Comparison of ENCODE assay signal across 8 cellular contexts in genomic region chr4:14749910-14750309, GRCh38.
DNase-seq lines count a peak whose midpoint lies in the region; ATAC-seq lines count a peak whose summit lies in the region.

No MANE protein-coding gene starts in this region.

- H3K4me3 Mint-ChIP-seq in activated CD4-positive, alpha-beta memory T cell treated with anti-CD3 and anti-CD28 coated beads, Interleukin-2, amount 10 ng/mL, durations not matched to agents 7 days and 5 days, result no peak overlapping the region

- H3K4me1 Mint-ChIP-seq in activated CD4-positive, alpha-beta memory T cell treated with anti-CD3 and anti-CD28 coated beads, Interleukin-2, amount 10 ng/mL, durations not matched to agents 7 days and 5 days, result no peaks in the 10 kb centered on the region

- peak; percentile 64 for ATAC-seq in HG03469 (IDR thresholded peaks at IDR 0.05; ENCODE audit: unreplicated experiment)
- ATAC-seq in GM19455 (IDR thresholded peaks at IDR 0.05; ENCODE audit: unreplicated experiment), result no peak

- POLR2A ChIA-PET in activated CD4-positive, alpha-beta memory T cell treated with anti-CD3 and anti-CD28 coated beads, Interleukin-2, amount 10 ng/mL, durations not matched to agents 7 days and 5 days (lab: Charles Lee), result no interaction called here

- H3K36me3 Mint-ChIP-seq in activated CD4-positive, alpha-beta memory T cell treated with anti-CD3 and anti-CD28 coated beads, Interleukin-2, amount 10 ng/mL, durations not matched to agents 7 days and 5 days (ENCODE audit: low read depth), result peaks cover 5% of the 10 kb centered on the region

- CTCF ChIA-PET in activated CD4-positive, alpha-beta memory T cell treated with anti-CD3 and anti-CD28 coated beads, Interleukin-2, amount 10 ng/mL, durations not matched to agents 7 days and 5 days (lab: Charles Lee), result no interaction called here

- DNase-seq in DMS 273 (lab: John Stamatoyannopoulos, UW; ENCODE audit: unreplicated experiment) (peak; percentile 0), DMS 273 treated with DMSO at 0.1 percent for 48 hours (lab: John Stamatoyannopoulos, UW) (no peak), iris pigment epithelial cell (ENCODE audit: low read depth) (peak; percentile 12)
- peak; percentile 18 for DNase-seq in activated CD4-positive, alpha-beta memory T cell treated with anti-CD3 and anti-CD28 coated beads, Interleukin-2, amount 10 ng/mL, durations not matched to agents 7 days and 5 days
- DNase-seq in activated CD8-positive, alpha-beta memory T cell treated with anti-CD3 and anti-CD28 coated beads, Interleukin-2, amount 50 U/mL, for 4 hours, result no peak
- no peak for DNase-seq in activated CD8-positive, alpha-beta memory T cell treated with anti-CD3 and anti-CD28 coated beads, Interleukin-2, amount 50 U/mL, for 48 hours

- peaks cover 35% of the 10 kb centered on the region for H3K9me3 Mint-ChIP-seq in activated CD4-positive, alpha-beta memory T cell treated with anti-CD3 and anti-CD28 coated beads, Interleukin-2, amount 10 ng/mL, durations not matched to agents 7 days and 5 days

- no peaks in the 10 kb centered on the region for H3K27me3 Mint-ChIP-seq in activated CD4-positive, alpha-beta memory T cell treated with anti-CD3 and anti-CD28 coated beads, Interleukin-2, amount 10 ng/mL, durations not matched to agents 7 days and 5 days

- H3K27ac Mint-ChIP-seq in activated CD4-positive, alpha-beta memory T cell treated with anti-CD3 and anti-CD28 coated beads, Interleukin-2, amount 10 ng/mL, durations not matched to agents 7 days and 5 days, result no peak overlapping the region

Comparison
In these comparisons a context has a peak if more than half of its experiments do, and no peak if none do; other contexts are left out.
1. DNase-seq: peak in DMS 273 (single experiment), activated CD4-positive, alpha-beta memory T cell treated with anti-CD3 and anti-CD28 coated beads, Interleukin-2, amount 10 ng/mL, durations not matched to agents 7 days and 5 days (single experiment) and iris pigment epithelial cell (single experiment); none in DMS 273 treated with DMSO at 0.1 percent for 48 hours (single experiment), activated CD8-positive, alpha-beta memory T cell treated with anti-CD3 and anti-CD28 coated beads, Interleukin-2, amount 50 U/mL, for 4 hours (single experiment) and activated CD8-positive, alpha-beta memory T cell treated with anti-CD3 and anti-CD28 coated beads, Interleukin-2, amount 50 U/mL, for 48 hours (single experiment).